Comparison of ENCODE assay signal across 16 cellular contexts in genomic region chr3:111807826-111808225, GRCh38.
"Had no signal": no experiment of that assay in that cellular context is flagged by ENCODE, and none has a peak within 500 bp of the region (broad histone marks: within the 10 kb centered on the region; RNA-seq: fewer than 3 reads in every experiment).

No MANE protein-coding gene starts in this region.

- H3K9me3 ChIP-seq: left lung, ovary, upper lobe of right lung had no signal

- H3K36me3 ChIP-seq: left lung, ovary, upper lobe of right lung had no signal

- H3K4me1 Mint-ChIP-seq: activated CD4-positive, alpha-beta T cell treated with anti-CD3 and anti-CD28 coated beads, Interleukin-2, amount 10 ng/mL, durations not matched to agents 7 days and 5 days; memory B cell; stimulated activated naive B cell treated with anti-CD40 and anti-IgM and Interleukin-4, amounts not matched to agents 10 μg/mL and 1 μg/mL and 100 μg/mL, for 72 hours had no signal

- H3K4me3 Mint-ChIP-seq: activated CD4-positive, alpha-beta T cell treated with anti-CD3 and anti-CD28 coated beads, Interleukin-2, amount 10 ng/mL, durations not matched to agents 7 days and 5 days; endodermal cell; memory B cell; neural crest cell; stimulated activated naive B cell treated with anti-CD40 and anti-IgM and Interleukin-4, amounts not matched to agents 10 μg/mL and 1 μg/mL and 100 μg/mL, for 72 hours had no signal

- H3K9me3 Mint-ChIP-seq: activated CD4-positive, alpha-beta T cell treated with anti-CD3 and anti-CD28 coated beads, Interleukin-2, amount 10 ng/mL, durations not matched to agents 7 days and 5 days; activated T-helper 2 cell treated with anti-CD3 and anti-CD28 coated beads, Interferon-gamma antibody, Interleukin-2, Interleukin-4, amounts not matched to agents 10 μg/mL and 5 μg/mL and 100 μg/mL, durations not matched to agents 14 hours and 24 hours and 36 hours; endodermal cell; memory B cell; neural crest cell; stimulated activated naive B cell treated with anti-CD40 and anti-IgM and Interleukin-4, amounts not matched to agents 10 μg/mL and 1 μg/mL and 100 μg/mL, for 72 hours had no signal

- DNase-seq: activated CD4-positive, alpha-beta T cell treated with anti-CD3 and anti-CD28 coated beads, Interleukin-2, amount 10 ng/mL, durations not matched to agents 7 days and 5 days; activated CD4-positive, CD25-positive, alpha-beta regulatory T cell; activated CD8-positive, alpha-beta memory T cell treated with anti-CD3 and anti-CD28 coated beads for 24 hours; activated naive CD4-positive, alpha-beta T cell treated with anti-CD3 and anti-CD28 coated beads, Interleukin-2, amount 50 U/mL, for 16 hours; amygdala; endodermal cell; glutamatergic neuron; left lung; ovary; small intestine; stimulated activated naive B cell treated with anti-CD40 and anti-IgM and Interleukin-4, amounts not matched to agents 10 μg/mL and 1 μg/mL and 100 μg/mL, for 72 hours; T-helper 2 cell; upper lobe of right lung had no signal

- H3K36me3 Mint-ChIP-seq: memory B cell; stimulated activated naive B cell treated with anti-CD40 and anti-IgM and Interleukin-4, amounts not matched to agents 10 μg/mL and 1 μg/mL and 100 μg/mL, for 72 hours had no signal

- H3K27ac Mint-ChIP-seq: activated CD4-positive, alpha-beta T cell treated with anti-CD3 and anti-CD28 coated beads, Interleukin-2, amount 10 ng/mL, durations not matched to agents 7 days and 5 days; activated T-helper 2 cell treated with anti-CD3 and anti-CD28 coated beads, Interferon-gamma antibody, Interleukin-2, Interleukin-4, amounts not matched to agents 10 μg/mL and 5 μg/mL and 100 μg/mL, durations not matched to agents 14 hours and 24 hours and 36 hours; endodermal cell; memory B cell; stimulated activated naive B cell treated with anti-CD40 and anti-IgM and Interleukin-4, amounts not matched to agents 10 μg/mL and 1 μg/mL and 100 μg/mL, for 72 hours had no signal

- FAIRE-seq: small intestine had no signal

- H3K27ac ChIP-seq: left lung, ovary, upper lobe of right lung had no signal

- H3K27me3 ChIP-seq: left lung, ovary, upper lobe of right lung had no signal

- H3K4me3 ChIP-seq: left lung, ovary, upper lobe of right lung had no signal

- ATAC-seq: stimulated activated naive B cell treated with anti-CD40 and anti-IgM and Interleukin-4, amounts not matched to agents 10 μg/mL and 1 μg/mL and 100 μg/mL, for 72 hours had no signal
